Comparison of ENCODE assay signal across 8 cellular contexts in genomic region chr3:8500966-8501365, GRCh38. TPM values are rescaled to one million over a fixed set of nuclear protein-coding genes. Genes with fewer than 3 reads are reported as not detected.
DNase-seq lines count a peak whose midpoint lies in the region; ATAC-seq and TF ChIP-seq lines count a peak whose summit lies in the region.

No MANE protein-coding gene starts in this region.

- H3K9me3 Mint-ChIP-seq in CD4-positive, CD25-positive, alpha-beta regulatory T cell = no peaks in the 10 kb centered on the region
- no peaks in the 10 kb centered on the region for H3K9me3 Mint-ChIP-seq in osteocyte (ENCODE audit: unreplicated experiment)

- no peaks in the 10 kb centered on the region for H3K9me3 ChIP-seq in CD4-positive, CD25-positive, alpha-beta regulatory T cell (ENCODE audit: control insufficient read depth in 2 of 2, low read length in 2 of 2)
- H3K9me3 ChIP-seq in SK-N-SH (no peaks in the 10 kb centered on the region), esophagus squamous epithelium (no peaks in the 10 kb centered on the region)

- intact Hi-C loops in esophagus squamous epithelium (cut with DNase I) = no loop called here

- H3F3A ChIP-seq in SK-N-SH (replicated peaks; ENCODE audit: insufficient read depth) = peaks cover 17% of the 10 kb centered on the region

- peak overlapping the region; percentile 91 for H3K4me2 ChIP-seq in SK-N-SH

- no peaks in the 10 kb centered on the region for H4K20me1 ChIP-seq in SK-N-SH (ENCODE audit: insufficient read depth)

- peak overlapping the region; percentile 69 for H3K4me3 ChIP-seq in CD4-positive, CD25-positive, alpha-beta regulatory T cell (ENCODE audit: low read depth, low read length)
- H3K4me3 ChIP-seq in SK-N-SH (ENCODE audit: low read depth in 2 of 2, low read length in 1 of 2) = peak overlapping the region; percentile 68 to 71
- peak overlapping the region; percentile 34 to 68 (median 54) for H3K4me3 ChIP-seq in esophagus squamous epithelium

- peak overlapping the region; percentile 91 to 96 (median 95) for H3K27ac Mint-ChIP-seq in CD4-positive, CD25-positive, alpha-beta regulatory T cell
- peak overlapping the region; percentile 97 for H3K27ac Mint-ChIP-seq in osteocyte (ENCODE audit: unreplicated experiment)

- TF ChIP-seq RAD21 in SK-N-SH (IDR thresholded peaks at IDR 0.05; ENCODE audit: low read length) = no peak

- H3K27ac ChIP-seq in CD4-positive, CD25-positive, alpha-beta regulatory T cell (ENCODE audit: insufficient read depth, low read length, poor library complexity, severe bottlenecking) = peak overlapping the region; percentile 70
- H3K27ac ChIP-seq in SK-N-SH (ENCODE audit: low read depth in 2 of 2, low read length in 1 of 2) = peak overlapping the region; percentile 88 to 98
- peak overlapping the region; percentile 77 to 93 (median 90) for H3K27ac ChIP-seq in esophagus squamous epithelium

- no peaks in the 10 kb centered on the region for H3K9me2 ChIP-seq in SK-N-SH

- CTCF ChIA-PET in SK-N-SH (lab: Yijun Ruan, JAX) = interaction anchor here (0.6 to 3.2 kb wide), 9 partner anchors 9 to 268 kb away, joined by 3 to 22 read pairs (median 3); partner anchors contain the start of gene OXTR

- TF ChIP-seq POLR2A in esophagus squamous epithelium (IDR thresholded peaks at IDR 0.05) = no peak

- TF ChIP-seq CTCF in SK-N-SH (IDR thresholded peaks at IDR 0.05) (no peak), esophagus squamous epithelium (IDR thresholded peaks at IDR 0.05) (no peak), osteocyte (IDR thresholded peaks at IDR 0.05) (no peak)

- peak overlapping the region; percentile 95 for H2AFZ ChIP-seq in SK-N-SH (ENCODE audit: low read depth)

- H3K4me1 Mint-ChIP-seq in CD4-positive, CD25-positive, alpha-beta regulatory T cell = peaks cover 5 to 53% (median 26%) of the 10 kb centered on the region in 4 donors
- peaks cover 63% of the 10 kb centered on the region for H3K4me1 Mint-ChIP-seq in osteocyte (ENCODE audit: unreplicated experiment)

- H3K36me3 Mint-ChIP-seq in CD4-positive, CD25-positive, alpha-beta regulatory T cell = no peaks in the 10 kb centered on the region
- H3K36me3 Mint-ChIP-seq in osteocyte (ENCODE audit: unreplicated experiment) = peaks cover 15% of the 10 kb centered on the region

- WGBS in SK-N-SH (ENCODE audit: low lambda C conversion rate) = 4% methylated on average over 10 of the region's 10 CpGs
- 3 to 7% methylated on average over 9 to 10 of the region's 10 CpGs for WGBS in esophagus squamous epithelium, 2 donors

- no peak for ATAC-seq in CD4-positive, CD25-positive, alpha-beta regulatory T cell (ENCODE audit: low read depth in 2 of 2)
- ATAC-seq in HG02852 (IDR thresholded peaks at IDR 0.05; ENCODE audit: unreplicated experiment) = no peak

- H3K36me3 ChIP-seq in CD4-positive, CD25-positive, alpha-beta regulatory T cell (ENCODE audit: control insufficient read depth, insufficient read depth, low read length) = no peaks in the 10 kb centered on the region
- H3K36me3 ChIP-seq in SK-N-SH (replicated peaks in 1 of 2; ENCODE audit: control insufficient read depth in 1 of 2, insufficient read depth in 2 of 2, low read length in 1 of 2) (peaks cover 0 to 2% of the 10 kb centered on the region in 2 experiments), esophagus squamous epithelium (no peaks in the 10 kb centered on the region)

- H3K4me1 ChIP-seq in CD4-positive, CD25-positive, alpha-beta regulatory T cell (ENCODE audit: control insufficient read depth, insufficient read depth, low read length, poor library complexity, severe bottlenecking) = peaks cover 38% of the 10 kb centered on the region
- H3K4me1 ChIP-seq in SK-N-SH (ENCODE audit: control insufficient read depth in 1 of 2, insufficient read depth in 2 of 2, low read depth in 1 of 2, low read length in 1 of 2) (peaks cover 19 to 48% of the 10 kb centered on the region in 2 experiments), esophagus squamous epithelium (peaks cover 25 to 77% (median 29%) of the 10 kb centered on the region in 3 donors)

- no peaks in the 10 kb centered on the region for H3K27me3 ChIP-seq in CD4-positive, CD25-positive, alpha-beta regulatory T cell (ENCODE audit: control insufficient read depth, insufficient read depth, low read length)
- no peaks in the 10 kb centered on the region for H3K27me3 ChIP-seq in SK-N-SH (ENCODE audit: insufficient read depth)
- no peaks in the 10 kb centered on the region for H3K27me3 ChIP-seq in esophagus squamous epithelium

- no peaks in the 10 kb centered on the region for H3K27me3 Mint-ChIP-seq in CD4-positive, CD25-positive, alpha-beta regulatory T cell
- no peaks in the 10 kb centered on the region for H3K27me3 Mint-ChIP-seq in osteocyte (ENCODE audit: unreplicated experiment)

- POLR2A ChIA-PET in SK-N-SH (lab: Yijun Ruan, JAX) = interaction anchor here (1.0 to 2.7 kb wide), 9 partner anchors 11 to 149 kb away, joined by 3 to 11 read pairs (median 6); no protein-coding TSS in a partner anchor

- DNase-seq in CD4-positive, CD25-positive, alpha-beta regulatory T cell = no peak
- no peak for DNase-seq in SK-N-SH
- no peak for DNase-seq in esophagus squamous epithelium (lab: John Stamatoyannopoulos, UW)
- DNase-seq in osteocyte (ENCODE audit: extremely low spot score, unreplicated experiment) = no peak
- DNase-seq in dedifferentiated amniotic fluid mesenchymal stem cell (ENCODE audit: extremely low spot score) = no peak
- no peak for DNase-seq in amygdala (lab: John Stamatoyannopoulos, UW)
- DNase-seq in SHP77 (lab: John Stamatoyannopoulos, UW) = no peak

- H3K4me3 Mint-ChIP-seq in CD4-positive, CD25-positive, alpha-beta regulatory T cell = peak overlapping the region; percentile 92 to 98 (median 96)
- peak overlapping the region; percentile 89 for H3K4me3 Mint-ChIP-seq in osteocyte (ENCODE audit: unreplicated experiment)

- TF ChIP-seq EP300 in SK-N-SH (IDR thresholded peaks at IDR 0.05; ENCODE audit: borderline replicate concordance in 1 of 2, low read depth in 1 of 2, low read length in 1 of 2) = no peak

- H3K79me2 ChIP-seq in SK-N-SH (ENCODE audit: insufficient read depth) = no peaks in the 10 kb centered on the region

- H3K9ac ChIP-seq in SK-N-SH = peak overlapping the region; percentile 88

TF ChIP-seq in SK-N-SH, 30 proteins besides CTCF, POLR2A, EP300 and RAD21 (continues in another document):
- TF ChIP-seq RCOR1 (IDR thresholded peaks at IDR 0.05; ENCODE audit: low read length) (no peak), FOXJ3 (CRISPR knock-in tag; IDR thresholded peaks at IDR 0.05) (no peak), GABPA (IDR thresholded peaks at IDR 0.05; ENCODE audit: low read depth) (no peak), GATA2 (CRISPR knock-in tag; IDR thresholded peaks at IDR 0.05) (no peak)
- TF ChIP-seq, protein P1, sequence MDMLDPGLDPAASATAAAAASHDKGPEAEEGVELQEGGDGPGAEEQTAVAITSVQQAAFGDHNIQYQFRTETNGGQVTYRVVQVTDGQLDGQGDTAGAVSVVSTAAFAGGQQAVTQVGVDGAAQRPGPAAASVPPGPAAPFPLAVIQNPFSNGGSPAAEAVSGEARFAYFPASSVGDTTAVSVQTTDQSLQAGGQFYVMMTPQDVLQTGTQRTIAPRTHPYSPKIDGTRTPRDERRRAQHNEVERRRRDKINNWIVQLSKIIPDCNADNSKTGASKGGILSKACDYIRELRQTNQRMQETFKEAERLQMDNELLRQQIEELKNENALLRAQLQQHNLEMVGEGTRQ (IDR thresholded peaks at IDR 0.05; ENCODE audit: borderline replicate concordance, low read depth, low read length) = no peak
- TF ChIP-seq, protein P2, sequence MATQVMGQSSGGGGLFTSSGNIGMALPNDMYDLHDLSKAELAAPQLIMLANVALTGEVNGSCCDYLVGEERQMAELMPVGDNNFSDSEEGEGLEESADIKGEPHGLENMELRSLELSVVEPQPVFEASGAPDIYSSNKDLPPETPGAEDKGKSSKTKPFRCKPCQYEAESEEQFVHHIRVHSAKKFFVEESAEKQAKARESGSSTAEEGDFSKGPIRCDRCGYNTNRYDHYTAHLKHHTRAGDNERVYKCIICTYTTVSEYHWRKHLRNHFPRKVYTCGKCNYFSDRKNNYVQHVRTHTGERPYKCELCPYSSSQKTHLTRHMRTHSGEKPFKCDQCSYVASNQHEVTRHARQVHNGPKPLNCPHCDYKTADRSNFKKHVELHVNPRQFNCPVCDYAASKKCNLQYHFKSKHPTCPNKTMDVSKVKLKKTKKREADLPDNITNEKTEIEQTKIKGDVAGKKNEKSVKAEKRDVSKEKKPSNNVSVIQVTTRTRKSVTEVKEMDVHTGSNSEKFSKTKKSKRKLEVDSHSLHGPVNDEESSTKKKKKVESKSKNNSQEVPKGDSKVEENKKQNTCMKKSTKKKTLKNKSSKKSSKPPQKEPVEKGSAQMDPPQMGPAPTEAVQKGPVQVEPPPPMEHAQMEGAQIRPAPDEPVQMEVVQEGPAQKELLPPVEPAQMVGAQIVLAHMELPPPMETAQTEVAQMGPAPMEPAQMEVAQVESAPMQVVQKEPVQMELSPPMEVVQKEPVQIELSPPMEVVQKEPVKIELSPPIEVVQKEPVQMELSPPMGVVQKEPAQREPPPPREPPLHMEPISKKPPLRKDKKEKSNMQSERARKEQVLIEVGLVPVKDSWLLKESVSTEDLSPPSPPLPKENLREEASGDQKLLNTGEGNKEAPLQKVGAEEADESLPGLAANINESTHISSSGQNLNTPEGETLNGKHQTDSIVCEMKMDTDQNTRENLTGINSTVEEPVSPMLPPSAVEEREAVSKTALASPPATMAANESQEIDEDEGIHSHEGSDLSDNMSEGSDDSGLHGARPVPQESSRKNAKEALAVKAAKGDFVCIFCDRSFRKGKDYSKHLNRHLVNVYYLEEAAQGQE (IDR thresholded peaks at IDR 0.05; ENCODE audit: low read depth, low read length) = no peak

RNA-seq across cellular contexts. Expression of gene LMCD1, which starts 0.7 kb away (rescaled TPM):
- total RNA-seq in CD4-positive, CD25-positive, alpha-beta regulatory T cell = 5.6 TPM
- 10 to 100 TPM; 13.3 to 27.7 (median 18.7) TPM for polyA plus RNA-seq in CD4-positive, CD25-positive, alpha-beta regulatory T cell
- 23.6 and 26.5 TPM in 2 replicates for polyA plus RNA-seq in SK-N-SH (2012; rRNA removed)
- polyA plus RNA-seq in SK-N-SH (2012; cell fraction: cytosol; rRNA removed) = 19.2 and 20.3 TPM in 2 replicates
- polyA plus RNA-seq in SK-N-SH (2012; cell fraction: nucleus; rRNA removed) = 34.5 and 40.1 TPM in 2 replicates
- total RNA-seq in esophagus squamous epithelium (10 to 100 TPM; 23.3 to 52.8 (median 34.8) TPM), osteocyte (135 and 136 TPM in 2 replicates)
